1 cellular context compared by ENCODE assay signal in genomic region chr17:79986441-79987186, GRCh38.
TF ChIP-seq lines count a peak whose summit lies in the region.

No MANE protein-coding gene starts in this region.

TF ChIP-seq in HepG2, 621 proteins besides CTCF, POLR2A, EP300 and RAD21 (continued from another document and continues in another):
- TF ChIP-seq ZNF407 (CRISPR knock-in tag; IDR thresholded peaks at IDR 0.05; ENCODE audit: not compliant biosample characterization), result no peak
- TF ChIP-seq ZBTB4 (CRISPR knock-in tag; IDR thresholded peaks at IDR 0.05; ENCODE audit: borderline replicate concordance), result peak; percentile 0; the same call in 1 of the 2 replicates
- no peak for TF ChIP-seq ZFAT (CRISPR knock-in tag; conservative IDR thresholded peaks at IDR 0.05)
- TF ChIP-seq FOXK2 (IDR thresholded peaks at IDR 0.05), result no peak
- TF ChIP-seq AKNA (CRISPR knock-in tag; IDR thresholded peaks at IDR 0.05; ENCODE audit: borderline replicate concordance), result no peak
- peak; percentile 83 for TF ChIP-seq PPARG (CRISPR knock-in tag; conservative IDR thresholded peaks at IDR 0.05)
- TF ChIP-seq CC2D1A (CRISPR knock-in tag; IDR thresholded peaks at IDR 0.05), result no peak
- TF ChIP-seq ZNF326 (CRISPR knock-in tag; IDR thresholded peaks at IDR 0.05; ENCODE audit: borderline replicate concordance), result 0 out of 2 replicates have a peak, but pooled peaks have one; percentile 1
- peak; percentile 18; the same call in 1 of the 2 replicates for TF ChIP-seq AHDC1 (CRISPR knock-in tag; IDR thresholded peaks at IDR 0.05; ENCODE audit: borderline replicate concordance)
- TF ChIP-seq SNRNP70 (IDR thresholded peaks at IDR 0.05; ENCODE audit: low read depth, low read length), result no peak
- TF ChIP-seq ELK4 (CRISPR knock-in tag; IDR thresholded peaks at IDR 0.05; ENCODE audit: borderline replicate concordance), result no peak
- TF ChIP-seq E2F1 (CRISPR knock-in tag; IDR thresholded peaks at IDR 0.05), result peak; percentile 41; the same call in 1 of the 2 replicates
- peak; percentile 74 for TF ChIP-seq FOXC1 (CRISPR knock-in tag; IDR thresholded peaks at IDR 0.05; ENCODE audit: borderline replicate concordance)
- TF ChIP-seq ZNF879 (CRISPR knock-in tag; IDR thresholded peaks at IDR 0.05), result no peak
- no peak for TF ChIP-seq TP53 (CRISPR knock-in tag; conservative IDR thresholded peaks at IDR 0.05)
- TF ChIP-seq ZNF24 (IDR thresholded peaks at IDR 0.05), result no peak
- TF ChIP-seq ZNF441 (CRISPR knock-in tag; IDR thresholded peaks at IDR 0.05; ENCODE audit: borderline replicate concordance), result peak; percentile 52; the same call in 1 of the 2 replicates
- no peak for TF ChIP-seq SMAD1 (CRISPR knock-in tag; IDR thresholded peaks at IDR 0.05; ENCODE audit: borderline replicate concordance, low read depth)
- TF ChIP-seq RARA (CRISPR knock-in tag; IDR thresholded peaks at IDR 0.05), result peak; percentile 88
- no peak; the same call in 1 of the 2 replicates for TF ChIP-seq ZFP90 (CRISPR knock-in tag; IDR thresholded peaks at IDR 0.05; ENCODE audit: borderline replicate concordance)
- 0 out of 2 replicates have a peak, but pooled peaks have one; percentile 17 for TF ChIP-seq BHLHE40 (IDR thresholded peaks at IDR 0.05; ENCODE audit: low read length)
- peak; percentile 80 for TF ChIP-seq RXRA (CRISPR knock-in tag; IDR thresholded peaks at IDR 0.05)
- no peak for TF ChIP-seq TCF7L2 (IDR thresholded peaks at IDR 0.05; ENCODE audit: low read depth, low read length)
- peak; percentile 91 for TF ChIP-seq ZFP91 (CRISPR knock-in tag; IDR thresholded peaks at IDR 0.05; ENCODE audit: borderline replicate concordance)
- TF ChIP-seq AHR (CRISPR knock-in tag; IDR thresholded peaks at IDR 0.05), result no peak
- no peak; the same call in 1 of the 2 replicates for TF ChIP-seq ZBTB3 (CRISPR knock-in tag; IDR thresholded peaks at IDR 0.05; ENCODE audit: borderline replicate concordance, low read depth)
